9 cellular contexts compared by ENCODE assay signal in the genomic region with DNA sequence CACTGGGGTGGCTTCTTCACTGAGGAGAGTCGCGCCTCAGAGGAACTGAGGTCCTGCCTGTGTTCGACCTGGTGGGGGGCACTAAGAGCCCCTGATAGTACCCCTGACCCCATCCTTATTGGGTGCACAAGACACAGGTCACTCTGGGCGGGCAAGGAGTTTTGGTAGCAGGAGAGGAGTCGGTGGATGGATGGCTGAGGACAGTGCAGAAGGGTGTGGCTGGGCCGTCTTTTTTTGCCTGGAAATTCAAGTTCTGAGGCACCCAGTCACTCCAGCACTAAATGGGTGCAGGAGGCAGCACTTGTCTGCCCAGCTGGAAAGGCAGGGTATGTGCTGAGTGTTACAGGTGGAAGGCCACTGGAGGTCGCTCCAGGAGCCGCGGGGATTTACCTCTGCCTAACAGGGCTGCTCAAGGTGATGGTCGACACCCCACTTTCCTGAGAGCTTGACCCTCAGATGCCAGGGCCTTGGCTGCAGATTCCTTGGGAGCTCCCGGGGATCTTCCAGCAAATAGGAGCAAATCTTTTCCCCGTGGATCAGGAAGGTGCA. TPM values are rescaled to one million over a fixed set of nuclear protein-coding genes. Genes with fewer than 3 reads are reported as not detected.
A peak's percentile ranks its signal among the peaks of the same experiment; 100 is the strongest.
DNase-seq lines count a peak whose midpoint lies in the region; ATAC-seq, FAIRE-seq and TF ChIP-seq lines count a peak whose summit lies in the region.
"Had no signal": no experiment of that assay in that cellular context is flagged by ENCODE, and none has a peak within 500 bp of the region (broad histone marks: within the 10 kb centered on the region; RNA-seq: fewer than 3 reads in every experiment).

No MANE protein-coding gene starts in this region.

- H4K91ac ChIP-seq in mesenchymal stem cell (ENCODE audit: low read length), result peak overlapping the region; percentile 3

- peaks cover 19% of the 10 kb centered on the region for H3K79me1 ChIP-seq in mesenchymal stem cell (replicated peaks; ENCODE audit: low read length, poor library complexity, severe bottlenecking)

- FAIRE-seq in GM12878 (lab: Jason Lieb, UNC), result no peak
- FAIRE-seq in GM12892 (lab: Jason Lieb, UNC), result no peak
- FAIRE-seq: TTC549 had no signal

- TF ChIP-seq CTCF in left ventricle myocardium inferior (IDR thresholded peaks at IDR 0.05; ENCODE audit: borderline replicate concordance) (no peak), GM12878 (IDR thresholded peaks at IDR 0.05 in 2 of 3, conservative IDR thresholded peaks at IDR 0.05 in 1 of 3; ENCODE audit: control insufficient read depth in 2 of 3, extremely low read depth in 1 of 3, insufficient read depth in 1 of 3, low read depth in 3 of 3, low read length in 3 of 3) (0 out of 6 replicates have a peak, but pooled peaks of 1 of the 3 experiments have one; percentile 8), uterus (IDR thresholded peaks at IDR 0.05) (no peak)

- H3K9me3 ChIP-seq in left ventricle myocardium inferior (replicated peaks) (no peaks in the 10 kb centered on the region), GM12878 (replicated peaks; ENCODE audit: control insufficient read depth, insufficient read depth, low read length) (no peaks in the 10 kb centered on the region), mesenchymal stem cell (ENCODE audit: control insufficient read depth, low read length) (no peaks in the 10 kb centered on the region), uterus (no peaks in the 10 kb centered on the region)

- H3K27ac ChIP-seq in left ventricle myocardium inferior (replicated peaks) (peak overlapping the region; percentile 99), GM12878 (ENCODE audit: control insufficient read depth, insufficient read depth) (peak overlapping the region; percentile 28), mesenchymal stem cell (ENCODE audit: low read length, poor library complexity, severe bottlenecking) (no peak overlapping the region), uterus (peak overlapping the region; percentile 91 to 96)

- TF ChIP-seq POLR2A in GM12878 (IDR thresholded peaks at IDR 0.05; ENCODE audit: low read depth, low read length) (no peak), uterus (IDR thresholded peaks at IDR 0.05) (no peak), GM12892 (IDR thresholded peaks at IDR 0.05; ENCODE audit: low read depth, low read length) (no peak)

- H3K4me3 ChIP-seq in left ventricle myocardium inferior, result peak overlapping the region; percentile 91
- peak overlapping the region; percentile 92 for H3K4me3 ChIP-seq in GM12878
- peak overlapping the region; percentile 79 to 98 for H3K4me3 ChIP-seq in mesenchymal stem cell (ENCODE audit: insufficient read depth in 1 of 2, low read depth in 1 of 2, low read length in 2 of 2)
- peak overlapping the region; percentile 85 to 99 for H3K4me3 ChIP-seq in uterus

- 45% methylated on average over 12 of the region's 12 CpGs for whole genome bisulfite sequencing in GM12878 (ENCODE audit: insufficient coverage, insufficient replicate concordance, low lambda C conversion rate, missing lambda C conversion rate)
- WGBS in mesenchymal stem cell, result 65% methylated on average over 12 of the region's 12 CpGs

- TF ChIP-seq RAD21 in GM12878 (IDR thresholded peaks at IDR 0.05; ENCODE audit: insufficient read depth, low read depth, low read length), result no peak

- H3K9ac ChIP-seq in GM12878 (ENCODE audit: control insufficient read depth, insufficient read depth, low read length) (peak overlapping the region; percentile 81), mesenchymal stem cell (ENCODE audit: low read length) (peak overlapping the region; percentile 99)

- H3K18ac ChIP-seq in mesenchymal stem cell (ENCODE audit: low read depth in 1 of 2, low read length in 2 of 2), result peak overlapping the region in 1 of 2 experiments; percentile 28

- H3K4me1 ChIP-seq in left ventricle myocardium inferior (peaks cover 39% of the 10 kb centered on the region), GM12878 (ENCODE audit: control insufficient read depth, insufficient read depth, low read length) (peaks cover 10% of the 10 kb centered on the region), mesenchymal stem cell (ENCODE audit: control insufficient read depth, insufficient read depth, low read depth, low read length) (peaks cover 38% of the 10 kb centered on the region), uterus (peaks cover 7 to 16% of the 10 kb centered on the region in 2 donors)

- peak overlapping the region; percentile 60 for H2AK5ac ChIP-seq in mesenchymal stem cell (ENCODE audit: low read length, severe bottlenecking)

- in situ Hi-C loops in GM12878 (cut with MboI), result no loop called here

- SMC1A ChIA-PET in GM12878 (lab: Charles Lee; ENCODE audit: uncharacterized antibody, unreplicated experiment), result interaction anchor here (0.6 to 2.1 kb wide), 2 partner anchors 14 to 97 kb away, joined by 3 to 12 read pairs; no protein-coding TSS in a partner anchor

- no TSS peak for BruUV-seq in GM12878 (replicated peaks; lab: Mats Ljungman, UMichigan)

- H3K36me3 ChIP-seq in left ventricle myocardium inferior (peaks cover 39% of the 10 kb centered on the region), GM12878 (ENCODE audit: control insufficient read depth in 2 of 2, insufficient read depth in 2 of 2, low read length in 1 of 2) (peaks cover 5 to 8% of the 10 kb centered on the region in 2 experiments; a peak in 3 of 4 replicates), mesenchymal stem cell (ENCODE audit: control insufficient read depth in 1 of 2, insufficient read depth in 2 of 2, low read depth in 1 of 2, low read length in 2 of 2) (peaks cover 52 to 56% of the 10 kb centered on the region in 2 experiments), uterus (no peaks in the 10 kb centered on the region)

- H3K27me3 ChIP-seq in left ventricle myocardium inferior (ENCODE audit: low read depth) (no peaks in the 10 kb centered on the region), GM12878 (replicated peaks in 1 of 2; ENCODE audit: control insufficient read depth in 2 of 2, insufficient read depth in 2 of 2, low read length in 1 of 2) (no peaks in the 10 kb centered on the region), mesenchymal stem cell (ENCODE audit: control insufficient read depth in 1 of 2, insufficient read depth in 1 of 2, low read length in 2 of 2) (no peaks in the 10 kb centered on the region), uterus (no peaks in the 10 kb centered on the region)

- H2BK15ac ChIP-seq in mesenchymal stem cell (ENCODE audit: low read depth, poor library complexity, severe bottlenecking), result no peak overlapping the region

- peak overlapping the region in 1 of 2 experiments; percentile 47 for H3K23ac ChIP-seq in mesenchymal stem cell (ENCODE audit: low read length in 2 of 2)

- peaks cover 24% of the 10 kb centered on the region for H3K79me2 ChIP-seq in GM12878 (ENCODE audit: control insufficient read depth, insufficient read depth, low read length)

- peak overlapping the region; percentile 40 for H2BK120ac ChIP-seq in mesenchymal stem cell (ENCODE audit: low read depth, low read length)

- no peak overlapping the region for H4K8ac ChIP-seq in mesenchymal stem cell (ENCODE audit: low read length)

- H3K14ac ChIP-seq in mesenchymal stem cell (ENCODE audit: low read length in 2 of 2), result peak overlapping the region in 1 of 2 experiments; percentile 87

- no peaks in the 10 kb centered on the region for H4K20me1 ChIP-seq in GM12878 (ENCODE audit: control insufficient read depth, insufficient read depth)

- no peak overlapping the region for H2BK5ac ChIP-seq in mesenchymal stem cell (ENCODE audit: low read depth, low read length, poor library complexity, severe bottlenecking)

- H3K4ac ChIP-seq in mesenchymal stem cell (ENCODE audit: low read depth in 1 of 2, low read length in 2 of 2), result peak overlapping the region; percentile 18 to 96

- H2AFZ ChIP-seq in GM12878 (ENCODE audit: control insufficient read depth, low read depth, low read length) (no peak overlapping the region), mesenchymal stem cell (ENCODE audit: low read depth, low read length) (no peak overlapping the region)

- TF ChIP-seq EP300 in GM12878 (IDR thresholded peaks at IDR 0.05; ENCODE audit: borderline replicate concordance in 1 of 2, control insufficient read depth in 1 of 2, low read depth in 2 of 2, low read length in 2 of 2), result no peak

- H3K4me2 ChIP-seq in GM12878 (ENCODE audit: control insufficient read depth, insufficient read depth) (peak overlapping the region; percentile 93), mesenchymal stem cell (ENCODE audit: low read length, poor library complexity, severe bottlenecking) (peak overlapping the region; percentile 84)

- no peak overlapping the region for H2BK12ac ChIP-seq in mesenchymal stem cell (ENCODE audit: low read length in 2 of 2)

- ATAC-seq in GM12878 (no peak), HG02870 (IDR thresholded peaks at IDR 0.05; ENCODE audit: unreplicated experiment) (no peak)

- DNase-seq in left ventricle myocardium inferior, result no peak
- no peak for DNase-seq in cardiac septum (ENCODE audit: low spot score)
- no peak for DNase-seq in GM12878 (ENCODE audit: low read depth, low spot score)
- no peak for DNase-seq in mesenchymal stem cell
- DNase-seq in uterus, result no peak
- DNase-seq in GOT3 (lab: John Stamatoyannopoulos, UW), result no peak
- DNase-seq in GM12892 (ENCODE audit: insufficient read length), result no peak

- POLR2A ChIA-PET in GM12878 (lab: Charles Lee), result interaction anchor here (0.6 to 3.4 kb wide), 4 partner anchors 14 to 1479 kb away, joined by 4 to 33 read pairs (median 8); partner anchors contain the start of gene CD81

- intact Hi-C loops in left ventricle myocardium inferior (cut with micrococcal nuclease), result no loop called here
- intact Hi-C loops in cardiac septum (cut with DNase I), result no loop called here
- intact Hi-C loops in GM12878 (cut with micrococcal nuclease; ENCODE audit: unreplicated experiment), result loop anchor here (5.0 kb wide), 1 partner anchor 549 kb away; the partner anchor contains the start of gene LSP1
- intact Hi-C loops in uterus (cut with DNase I; ENCODE audit: low total_unique reads), result loop anchor here (5.0 kb wide), 1 partner anchor 94 kb away; no protein-coding TSS in a partner anchor

- RAD21 ChIA-PET in GM12878 (lab: Charles Lee; ENCODE audit: unreplicated experiment), result interaction anchor here (1.3 to 3.1 kb wide), 2 partner anchors 14 to 19 kb away, joined by 6 to 15 read pairs; no protein-coding TSS in a partner anchor

- CTCF ChIA-PET in GM12878 (lab: Yijun Ruan, JAX), result interaction anchor here (1.8 to 5.1 kb wide), 2 partner anchors 97 to 130 kb away, joined by 7 to 37 read pairs; no protein-coding TSS in a partner anchor

RNA-seq across cellular contexts. Expression of gene TSSC4, which starts 1.0 kb away (rescaled TPM):
- 31.7 TPM for total RNA-seq in left ventricle myocardium inferior
- 36.2 TPM for total RNA-seq in cardiac septum
- total RNA-seq in GM12878 (2013; cell fraction: nucleolus; rRNA removed), result 17.2 and 17.7 TPM in 2 replicates
- 49.0 and 52.2 TPM in 2 replicates for total RNA-seq in GM12878 (2014; rRNA removed)
- 15.9 and 19.0 TPM in 2 replicates for total RNA-seq in GM12878 (2014; rRNA removed; fragmentation: Illumina TruSeq; extraction: Trizol)
- 52.6 and 55.4 TPM in 2 replicates for total RNA-seq in GM12878 (2021)
- 5.7 TPM for polyA plus RNA-seq in GM12878 (2011; ENCODE audit: low read depth)
- polyA plus RNA-seq in GM12878 (2011; rRNA removed), result 6.4 and 14.7 TPM in 2 replicates
- 21.9 and 41.0 TPM in 2 replicates for polyA plus RNA-seq in GM12878 (2011; cell fraction: cytosol; rRNA removed)
- 62.3 and 80.7 TPM in 2 replicates for polyA plus RNA-seq in GM12878 (2011; cell fraction: nucleus; rRNA removed)
- 21.8 and 26.7 TPM in 2 replicates for polyA plus RNA-seq in GM12878 (2012)
- polyA plus RNA-seq in GM12878 (2014; fragmentation: Illumina TruSeq; extraction: Trizol), result 0.36 and 5.3 TPM in 2 replicates
- 1 to 10 TPM in 1 of 2 experiments, under 1 TPM in 1; 0.69 to 5.3 TPM for polyA plus RNA-seq in GM12878 (2014; fragmentation: Nextera tagmentation; extraction: Ambion mirVana)
- 32.3 and 43.8 TPM in 2 replicates for polyA plus RNA-seq in GM12878 (2014; rRNA removed)
- 10 to 100 TPM; 62.8 to 70.1 TPM for polyA plus RNA-seq in GM12878 (2016; fragmentation: Nextera tagmentation; extraction: Ambion mirVana)
- polyA minus RNA-seq in GM12878 (2011; rRNA and poly(A)+ RNA removed), result 11.3 and 24.7 TPM in 2 replicates
- polyA minus RNA-seq in GM12878 (2011; cell fraction: cytosol; rRNA and poly(A)+ RNA removed), result 13.5 and 18.3 TPM in 2 replicates
- polyA minus RNA-seq in GM12878 (2011; cell fraction: nucleus; rRNA and poly(A)+ RNA removed), result 20.7 and 40.5 TPM in 2 replicates
- polyA plus RNA-seq in mesenchymal stem cell (2013, experiment 1 of 2), result 69.3 TPM
- polyA plus RNA-seq in mesenchymal stem cell (2013, experiment 2 of 2), result 73.7 TPM
- total RNA-seq in uterus, result 10 to 100 TPM; 11.0 to 66.5 (median 26.2) TPM
- polyA plus RNA-seq in GM12892 (2012; ENCODE audit: missing spikeins), result 10.4 TPM

RNA-seq across cellular contexts. Expression of gene CD81, which starts 24.4 kb away (rescaled TPM):
- 412 TPM for total RNA-seq in left ventricle myocardium inferior
- 663 TPM for total RNA-seq in cardiac septum
- 117 and 127 TPM in 2 replicates for total RNA-seq in GM12878 (2013; cell fraction: nucleolus; rRNA removed)
- total RNA-seq in GM12878 (2014; rRNA removed), result 58.2 and 59.2 TPM in 2 replicates
- total RNA-seq in GM12878 (2014; rRNA removed; fragmentation: Illumina TruSeq; extraction: Trizol), result 48.9 and 55.3 TPM in 2 replicates
- total RNA-seq in GM12878 (2021), result 145 TPM in 2 replicates
- polyA plus RNA-seq in GM12878 (2011; ENCODE audit: low read depth), result 105 TPM
- 55.2 and 106 TPM in 2 replicates for polyA plus RNA-seq in GM12878 (2011; rRNA removed)
- 215 and 249 TPM in 2 replicates for polyA plus RNA-seq in GM12878 (2011; cell fraction: cytosol; rRNA removed)
- 252 and 253 TPM in 2 replicates for polyA plus RNA-seq in GM12878 (2011; cell fraction: nucleus; rRNA removed)
- 161 and 203 TPM in 2 replicates for polyA plus RNA-seq in GM12878 (2012)
- 49.0 and 99.3 TPM in 2 replicates for polyA plus RNA-seq in GM12878 (2014; fragmentation: Illumina TruSeq; extraction: Trizol)
- polyA plus RNA-seq in GM12878 (2014; fragmentation: Nextera tagmentation; extraction: Ambion mirVana), result 1 to 10 TPM; 2.0 to 7.8 TPM
- 118 and 139 TPM in 2 replicates for polyA plus RNA-seq in GM12878 (2014; rRNA removed)
- polyA plus RNA-seq in GM12878 (2016; fragmentation: Nextera tagmentation; extraction: Ambion mirVana), result 10 to 100 TPM; 18.1 to 24.1 TPM
- 150 and 192 TPM in 2 replicates for polyA minus RNA-seq in GM12878 (2011; rRNA and poly(A)+ RNA removed)
- polyA minus RNA-seq in GM12878 (2011; cell fraction: cytosol; rRNA and poly(A)+ RNA removed), result 81.7 and 85.6 TPM in 2 replicates
- polyA minus RNA-seq in GM12878 (2011; cell fraction: nucleus; rRNA and poly(A)+ RNA removed), result 38.2 and 56.5 TPM in 2 replicates
- 422 TPM for polyA plus RNA-seq in mesenchymal stem cell (2013, experiment 1 of 2)
- 433 TPM for polyA plus RNA-seq in mesenchymal stem cell (2013, experiment 2 of 2)
- 100 to 1,000 TPM; 394 to 852 (median 626) TPM for total RNA-seq in uterus
- polyA plus RNA-seq in GM12892 (2012; ENCODE audit: missing spikeins), result 121 TPM

RNA-seq across cellular contexts. Expression of gene TRPM5, which starts 42.8 kb away (rescaled TPM):
- not detected for total RNA-seq in left ventricle myocardium inferior
- not detected for total RNA-seq in cardiac septum
- total RNA-seq in GM12878 (2013; cell fraction: nucleolus; rRNA removed), result not detected in 2 replicates
- total RNA-seq in GM12878 (2014; rRNA removed), result not detected in 2 replicates
- total RNA-seq in GM12878 (2014; rRNA removed; fragmentation: Illumina TruSeq; extraction: Trizol), result not detected in 2 replicates
- total RNA-seq in GM12878 (2021), result not detected in 2 replicates
- not detected for polyA plus RNA-seq in GM12878 (2011; ENCODE audit: low read depth)
- polyA plus RNA-seq in GM12878 (2011; rRNA removed), result not detected in 2 replicates
- polyA plus RNA-seq in GM12878 (2011; cell fraction: cytosol; rRNA removed), result not detected in 2 replicates
- polyA plus RNA-seq in GM12878 (2011; cell fraction: nucleus; rRNA removed), result not detected in 2 replicates
- polyA plus RNA-seq in GM12878 (2012), result not detected in 2 replicates
- not detected in 2 replicates for polyA plus RNA-seq in GM12878 (2014; fragmentation: Illumina TruSeq; extraction: Trizol)
- not detected for polyA plus RNA-seq in GM12878 (2014; fragmentation: Nextera tagmentation; extraction: Ambion mirVana)
- polyA plus RNA-seq in GM12878 (2014; rRNA removed), result not detected in 2 replicates
- not detected for polyA plus RNA-seq in GM12878 (2016; fragmentation: Nextera tagmentation; extraction: Ambion mirVana)
- polyA minus RNA-seq in GM12878 (2011; rRNA and poly(A)+ RNA removed), result not detected in 2 replicates
- not detected in 2 replicates for polyA minus RNA-seq in GM12878 (2011; cell fraction: cytosol; rRNA and poly(A)+ RNA removed)
- not detected in 2 replicates for polyA minus RNA-seq in GM12878 (2011; cell fraction: nucleus; rRNA and poly(A)+ RNA removed)
- not detected for polyA plus RNA-seq in mesenchymal stem cell (2013, experiment 1 of 2)
- polyA plus RNA-seq in mesenchymal stem cell (2013, experiment 2 of 2), result not detected
- under 1 TPM in 1 of 4 donors, not detected in 3; 0.21 TPM for total RNA-seq in uterus
- not detected for polyA plus RNA-seq in GM12892 (2012; ENCODE audit: missing spikeins)

RNA-seq across cellular contexts. Expression of gene KCNQ1, which starts 43.3 kb away (rescaled TPM):
- total RNA-seq in left ventricle myocardium inferior, result 41.8 TPM
- 43.0 TPM for total RNA-seq in cardiac septum
- total RNA-seq in GM12878 (2013; cell fraction: nucleolus; rRNA removed), result 0.71 and 0.81 TPM in 2 replicates
- total RNA-seq in GM12878 (2014; rRNA removed), result not detected in 2 replicates
- total RNA-seq in GM12878 (2014; rRNA removed; fragmentation: Illumina TruSeq; extraction: Trizol), result not detected in 2 replicates
- 0.15 and 0.16 TPM in 2 replicates for total RNA-seq in GM12878 (2021)
- not detected for polyA plus RNA-seq in GM12878 (2011; ENCODE audit: low read depth)
- polyA plus RNA-seq in GM12878 (2011; rRNA removed), result 0.06 and 0.12 TPM in 2 replicates
- 0.10 and 0.18 TPM in 2 replicates for polyA plus RNA-seq in GM12878 (2011; cell fraction: cytosol; rRNA removed)
- polyA plus RNA-seq in GM12878 (2011; cell fraction: nucleus; rRNA removed), result 0.03 and 0.15 TPM in 2 replicates
- polyA plus RNA-seq in GM12878 (2012), result 0.19 and 0.25 TPM in 2 replicates
- polyA plus RNA-seq in GM12878 (2014; fragmentation: Illumina TruSeq; extraction: Trizol), result 0.03 TPM in 1 of 2 replicates, not detected in the other
- not detected for polyA plus RNA-seq in GM12878 (2014; fragmentation: Nextera tagmentation; extraction: Ambion mirVana)
- not detected in 2 replicates for polyA plus RNA-seq in GM12878 (2014; rRNA removed)
- polyA plus RNA-seq in GM12878 (2016; fragmentation: Nextera tagmentation; extraction: Ambion mirVana), result not detected
- polyA minus RNA-seq in GM12878 (2011; rRNA and poly(A)+ RNA removed), result 0.15 and 0.41 TPM in 2 replicates
- polyA minus RNA-seq in GM12878 (2011; cell fraction: cytosol; rRNA and poly(A)+ RNA removed), result not detected in 2 replicates
- not detected in 2 replicates for polyA minus RNA-seq in GM12878 (2011; cell fraction: nucleus; rRNA and poly(A)+ RNA removed)
- polyA plus RNA-seq in mesenchymal stem cell (2013, experiment 1 of 2), result 0.03 TPM
- 0.03 TPM for polyA plus RNA-seq in mesenchymal stem cell (2013, experiment 2 of 2)
- 10 to 100 TPM in 1 of 4 donors, 1 to 10 TPM in 3; 2.6 to 10.4 (median 5.4) TPM for total RNA-seq in uterus
- not detected for polyA plus RNA-seq in GM12892 (2012; ENCODE audit: missing spikeins)

Comparison
In these comparisons a context has a peak if more than half of its experiments do, and no peak if none do; other contexts are left out.
1. intact Hi-C loops: an anchor here in GM12878 (5.0 kb wide) and uterus (5.0 kb wide); none called in left ventricle myocardium inferior and cardiac septum.